ENCODE assay signal across 1 cellular context in genomic region chr22:21622624-21623401, GRCh38.
TF ChIP-seq lines count a peak whose summit lies in the region.

No MANE protein-coding gene starts in this region.

TF ChIP-seq in SK-N-SH, 30 proteins besides CTCF, POLR2A, EP300 and RAD21 (continued from another document):
- TF ChIP-seq FOSL2 (IDR thresholded peaks at IDR 0.05; ENCODE audit: borderline replicate concordance, low read depth) (no peak), RXRA (IDR thresholded peaks at IDR 0.05; ENCODE audit: borderline replicate concordance, low read depth) (no peak), EZH2phosphoT487 (IDR thresholded peaks at IDR 0.05; ENCODE audit: borderline replicate concordance, low read depth) (no peak), SIN3A (IDR thresholded peaks at IDR 0.05; ENCODE audit: borderline replicate concordance, low read depth, low read length) (no peak), YY1 (IDR thresholded peaks at IDR 0.05; ENCODE audit: low read depth) (no peak), GABPA (IDR thresholded peaks at IDR 0.05; ENCODE audit: low read depth) (no peak), TCF12 (IDR thresholded peaks at IDR 0.05) (no peak), SMC3 (IDR thresholded peaks at IDR 0.05; ENCODE audit: low read depth, low read length) (no peak), NRF1 (IDR thresholded peaks at IDR 0.05; ENCODE audit: low read depth, low read length) (no peak), USF1 (IDR thresholded peaks at IDR 0.05; ENCODE audit: borderline replicate concordance, low read depth) (no peak)
- TF ChIP-seq, protein P1, sequence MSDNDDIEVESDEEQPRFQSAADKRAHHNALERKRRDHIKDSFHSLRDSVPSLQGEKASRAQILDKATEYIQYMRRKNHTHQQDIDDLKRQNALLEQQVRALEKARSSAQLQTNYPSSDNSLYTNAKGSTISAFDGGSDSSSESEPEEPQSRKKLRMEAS (IDR thresholded peaks at IDR 0.05; ENCODE audit: low read depth), result no peak
